Comparison of ENCODE assay signal across 32 cellular contexts in genomic region chr2:2765839-2766495, GRCh38.
"Had no signal": no experiment of that assay in that cellular context is flagged by ENCODE, and none has a peak within 500 bp of the region (broad histone marks: within the 10 kb centered on the region; RNA-seq: fewer than 3 reads in every experiment).

No MANE protein-coding gene starts in this region.

- FAIRE-seq: astrocyte, keratinocyte had no signal

- H3K9me3 Mint-ChIP-seq: activated CD4-positive, alpha-beta memory T cell treated with anti-CD3 and anti-CD28 coated beads for 36 hours; activated CD4-positive, alpha-beta T cell treated with anti-CD3 and anti-CD28 coated beads, Interleukin-2, amount 10 ng/mL, durations not matched to agents 24 days and 14 days; activated naive CD8-positive, alpha-beta T cell treated with anti-CD3 and anti-CD28 coated beads, Interleukin-2, amount 10 ng/mL, durations not matched to agents 7 days and 5 days; type B pancreatic cell had no signal

- H3K79me2 ChIP-seq: parathyroid adenoma had no signal

- H3K27me3 Mint-ChIP-seq: activated CD4-positive, alpha-beta memory T cell treated with anti-CD3 and anti-CD28 coated beads for 36 hours; activated CD4-positive, alpha-beta T cell treated with anti-CD3 and anti-CD28 coated beads, Interleukin-2, amount 10 ng/mL, durations not matched to agents 24 days and 14 days; activated naive CD8-positive, alpha-beta T cell treated with anti-CD3 and anti-CD28 coated beads, Interleukin-2, amount 10 ng/mL, durations not matched to agents 7 days and 5 days had no signal

- H3K36me3 Mint-ChIP-seq: activated CD4-positive, alpha-beta memory T cell treated with anti-CD3 and anti-CD28 coated beads for 36 hours; activated naive CD4-positive, alpha-beta T cell treated with anti-CD3 and anti-CD28 coated beads, Interleukin-2, amount 10 ng/mL, durations not matched to agents 7 days and 5 days; activated naive CD8-positive, alpha-beta T cell treated with anti-CD3 and anti-CD28 coated beads, Interleukin-2, amount 10 ng/mL, durations not matched to agents 7 days and 5 days; mesothelial cell of epicardium; naive B cell; type B pancreatic cell had no signal

- H3K27me3 ChIP-seq: brain microvascular endothelial cell, dorsolateral prefrontal cortex, gastrocnemius medialis, right atrium auricular region, vagina had no signal

- H3K4me3 Mint-ChIP-seq: activated CD4-positive, alpha-beta memory T cell treated with anti-CD3 and anti-CD28 coated beads for 36 hours; activated CD4-positive, alpha-beta T cell treated with anti-CD3 and anti-CD28 coated beads, Interleukin-2, amount 10 ng/mL, durations not matched to agents 24 days and 14 days; activated naive CD4-positive, alpha-beta T cell treated with anti-CD3 and anti-CD28 coated beads, Interleukin-2, amount 10 ng/mL, durations not matched to agents 7 days and 5 days; activated naive CD8-positive, alpha-beta T cell treated with anti-CD3 and anti-CD28 coated beads, Interleukin-2, amount 10 ng/mL, durations not matched to agents 7 days and 5 days; mesothelial cell of epicardium; naive B cell; nephron progenitor cell; type B pancreatic cell had no signal

- H3K9me3 ChIP-seq: gastrocnemius medialis, thoracic aorta, vagina had no signal

- H3K36me3 ChIP-seq: brain microvascular endothelial cell, gastrocnemius medialis, right atrium auricular region, thoracic aorta, vagina had no signal

- H3K27ac Mint-ChIP-seq: activated CD4-positive, alpha-beta memory T cell treated with anti-CD3 and anti-CD28 coated beads for 36 hours; activated CD4-positive, alpha-beta T cell treated with anti-CD3 and anti-CD28 coated beads, Interleukin-2, amount 10 ng/mL, durations not matched to agents 24 days and 14 days; activated naive CD4-positive, alpha-beta T cell treated with anti-CD3 and anti-CD28 coated beads, Interleukin-2, amount 10 ng/mL, durations not matched to agents 7 days and 5 days; activated naive CD8-positive, alpha-beta T cell treated with anti-CD3 and anti-CD28 coated beads, Interleukin-2, amount 10 ng/mL, durations not matched to agents 7 days and 5 days; mesothelial cell of epicardium; naive B cell; nephron progenitor cell; type B pancreatic cell had no signal

- H3K9ac ChIP-seq: parathyroid adenoma had no signal

- ATAC-seq: gastrocnemius medialis; left cardiac atrium; left ventricle myocardium superior; stimulated activated naive CD8-positive, alpha-beta T cell treated with anti-CD3 and anti-CD28 coated beads, Interleukin-15, Interleukin-2, amounts not matched to agents 100 U/mL and 50 U/mL, for 24 hours had no signal

- H3K4me1 Mint-ChIP-seq: activated CD4-positive, alpha-beta T cell treated with anti-CD3 and anti-CD28 coated beads, Interleukin-2, amount 10 ng/mL, durations not matched to agents 24 days and 14 days; activated naive CD4-positive, alpha-beta T cell treated with anti-CD3 and anti-CD28 coated beads, Interleukin-2, amount 10 ng/mL, durations not matched to agents 7 days and 5 days; activated naive CD8-positive, alpha-beta T cell treated with anti-CD3 and anti-CD28 coated beads, Interleukin-2, amount 10 ng/mL, durations not matched to agents 7 days and 5 days; naive B cell had no signal

- H3K4me2 ChIP-seq: smooth muscle cell had no signal

- H3K27ac ChIP-seq: brain microvascular endothelial cell, coronary artery, dorsolateral prefrontal cortex, gastrocnemius medialis, right atrium auricular region, thoracic aorta, vagina had no signal

- DNase-seq: activated CD4-positive, alpha-beta memory T cell treated with anti-CD3 and anti-CD28 coated beads for 36 hours; activated CD4-positive, alpha-beta T cell treated with anti-CD3 and anti-CD28 coated beads, Interleukin-2, amount 10 ng/mL, durations not matched to agents 24 days and 14 days; activated CD4-positive, CD25-positive, alpha-beta regulatory T cell treated with anti-CD3 and anti-CD28 coated beads, Interleukin-2, amount 50 U/mL, for 72 hours; activated CD8-positive, alpha-beta memory T cell treated with anti-CD3 and anti-CD28 coated beads, Interleukin-2, amount 50 U/mL, for 4 hours; activated gamma-delta T cell; activated naive CD4-positive, alpha-beta T cell treated with anti-CD3 and anti-CD28 coated beads, Interleukin-2, amount 10 ng/mL, durations not matched to agents 7 days and 5 days; activated naive CD8-positive, alpha-beta T cell treated with anti-CD3 and anti-CD28 coated beads, Interleukin-2, amount 10 ng/mL, durations not matched to agents 7 days and 5 days; activated T-cell treated with anti-CD3 and anti-CD28 coated beads, Interleukin-2, amount 50 U/mL, for 1 hour; brain microvascular endothelial cell; dorsolateral prefrontal cortex; effector memory CD4-positive, alpha-beta T cell; gastrocnemius medialis; glutamatergic neuron; hippocampal formation; left cardiac atrium; left ventricle myocardium superior; naive B cell; nephron progenitor cell; nucleus accumbens; stimulated activated CD4-positive, alpha-beta T cell treated with anti-CD3 and anti-CD28 coated beads, Interleukin-15, amount 100 ng/mL, for 24 hours; stimulated activated naive CD8-positive, alpha-beta T cell treated with anti-CD3 and anti-CD28 coated beads, Interleukin-15, Interleukin-2, amounts not matched to agents 100 U/mL and 50 U/mL, for 24 hours; T-helper 2 cell had no signal

- H3K4me3 ChIP-seq: coronary artery, dorsolateral prefrontal cortex, gastrocnemius medialis, right atrium auricular region, smooth muscle cell, thoracic aorta, vagina had no signal
